1 cellular context compared by ENCODE assay signal in genomic region chr20:19712737-19713260, GRCh38.
TF ChIP-seq lines count a peak whose summit lies in the region.

No MANE protein-coding gene starts in this region.

TF ChIP-seq in HEK293, 187 proteins besides CTCF, POLR2A, EP300 and RAD21 (continued from another document):
- TF ChIP-seq SCRT1 (tag by site-specific recombination; IDR thresholded peaks at IDR 0.05; ENCODE audit: borderline replicate concordance) = peak; percentile 29; the same call in 1 of the 2 replicates
- peak; percentile 86 for TF ChIP-seq WT1 (tag by site-specific recombination; IDR thresholded peaks at IDR 0.05)
- TF ChIP-seq ZNF416 (tag by site-specific recombination; IDR thresholded peaks at IDR 0.05) = no peak
- TF ChIP-seq MYNN (tag by site-specific recombination; IDR thresholded peaks at IDR 0.05; ENCODE audit: borderline replicate concordance) = no peak
- no peak for TF ChIP-seq ZBTB26 (tag by site-specific recombination; optimal IDR thresholded peaks at IDR 0.05)
- peak; percentile 75 for TF ChIP-seq INSM2 (tag by site-specific recombination; IDR thresholded peaks at IDR 0.05)
